ENCODE assay signal across 16 cellular contexts in the genomic region with DNA sequence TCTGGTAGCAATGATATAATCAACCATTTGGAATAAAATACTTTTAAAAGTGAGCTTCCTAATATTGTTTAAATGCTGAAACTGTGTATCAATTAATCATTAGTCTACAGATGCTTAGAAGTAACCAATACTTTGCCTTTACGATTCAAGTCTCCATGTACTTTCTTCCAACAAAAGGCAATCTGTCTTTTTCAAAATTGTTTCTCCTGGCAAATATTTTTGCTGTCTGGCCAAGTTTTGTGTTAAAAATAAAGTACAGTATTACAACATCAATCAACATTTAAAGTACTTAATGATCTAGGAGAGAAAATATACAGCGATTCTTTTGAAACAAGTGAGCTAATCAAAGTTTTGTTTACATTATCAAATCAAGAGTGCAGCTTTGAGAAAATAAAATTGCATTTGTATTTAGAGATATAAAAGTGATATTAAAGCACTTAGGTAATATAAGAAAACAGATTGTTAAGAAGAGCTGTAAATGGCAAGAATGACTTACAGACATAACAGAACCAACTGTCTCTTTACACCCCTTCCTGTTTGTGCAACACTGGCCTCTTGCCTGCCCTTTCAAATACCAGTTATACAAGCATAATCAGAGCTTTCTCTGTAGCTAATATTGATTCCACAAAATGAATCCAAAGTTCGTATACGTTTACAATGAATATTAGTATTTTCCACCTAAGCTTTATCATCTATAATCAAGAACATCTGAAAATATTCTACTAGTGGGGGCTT. TPM values are rescaled to one million over a fixed set of nuclear protein-coding genes. Genes with fewer than 3 reads are reported as not detected.
A peak's percentile ranks its signal among the peaks of the same experiment; 100 is the strongest.
DNase-seq lines count a peak whose midpoint lies in the region; TF ChIP-seq lines count a peak whose summit lies in the region.
"Had no signal": no experiment of that assay in that cellular context is flagged by ENCODE, and none has a peak within 500 bp of the region (broad histone marks: within the 10 kb centered on the region; RNA-seq: fewer than 3 reads in every experiment).

No MANE protein-coding gene starts in this region.

- peaks cover 11% of the 10 kb centered on the region for H3K4me1 Mint-ChIP-seq in T-helper 2 cell treated with Interferon-gamma antibody and Interleukin-4, amounts not matched to agents 5 μg/mL and 100 μg/mL, for 36 hours (ENCODE audit: low read depth)
- H3K4me1 Mint-ChIP-seq in Calu3 (ENCODE audit: low read depth, unreplicated experiment): no peaks in the 10 kb centered on the region

- H3K9me3 Mint-ChIP-seq in T-helper 2 cell treated with Interferon-gamma antibody and Interleukin-4, amounts not matched to agents 5 μg/mL and 100 μg/mL, for 36 hours: no peaks in the 10 kb centered on the region
- H3K9me3 Mint-ChIP-seq in Calu3 (ENCODE audit: low read depth, unreplicated experiment): no peaks in the 10 kb centered on the region
- H3K9me3 Mint-ChIP-seq: activated naive CD4-positive, alpha-beta T cell treated with anti-CD3 and anti-CD28 coated beads, Interleukin-2, amount 50 U/mL, for 72 hours had no signal

- intact Hi-C loops in Calu3 (cut with micrococcal nuclease; ENCODE audit: unreplicated experiment): no loop called here

- no peaks in the 10 kb centered on the region for H3K27me3 ChIP-seq in skeletal muscle satellite cell (ENCODE audit: control insufficient read depth, insufficient read depth, low read length)
- H3K27me3 ChIP-seq: BLaER1 had no signal

- H3K4me3 ChIP-seq in fibroblast of the aortic adventitia (ENCODE audit: low read depth, low read length) (no peak overlapping the region), skeletal muscle satellite cell (ENCODE audit: low read length) (peak overlapping the region; percentile 25)
- H3K4me3 ChIP-seq: BLaER1, lung had no signal

- CTCF ChIA-PET in Calu3 (lab: Charles Lee): interaction anchor here (1.0 kb wide), 1 partner anchor 11 kb away, joined by 4 read pairs; no protein-coding TSS in a partner anchor

- peak overlapping the region; percentile 7 for H3K9ac ChIP-seq in skeletal muscle satellite cell (ENCODE audit: low read depth, low read length)
- H3K9ac ChIP-seq: BLaER1 had no signal

- no peaks in the 10 kb centered on the region for H3K9me3 ChIP-seq in skeletal muscle satellite cell (replicated peaks; ENCODE audit: low read length)
- H3K9me3 ChIP-seq: BLaER1 had no signal

- DNase-seq in Kasumi-1 (lab: John Stamatoyannopoulos, UW) (peak; percentile 28 to 35), fibroblast of the aortic adventitia (ENCODE audit: low read depth) (peak; percentile 76), amygdala (lab: John Stamatoyannopoulos, UW) (no peak), Calu3 (no peak), NCI-H2196 treated with DMSO at 0.1 percent for 48 hours (lab: John Stamatoyannopoulos, UW; ENCODE audit: unreplicated experiment) (no peak)
- DNase-seq in T-helper 2 cell treated with Interferon-gamma antibody and Interleukin-4, amounts not matched to agents 5 μg/mL and 100 μg/mL, for 36 hours (ENCODE audit: low spot score): no peak
- DNase-seq: activated CD4-positive, alpha-beta T cell treated with anti-CD3 and anti-CD28 coated beads for 36 hours; Karpas-422; NCI-H2029; nucleus accumbens; RPMI8226; stimulated activated CD4-positive, alpha-beta T cell treated with anti-CD3 and anti-CD28 coated beads, Interleukin-12 subunit alpha, Interleukin-12 subunit beta, amount 100 ng/mL, for 4 hours had no signal

- peaks cover 70% of the 10 kb centered on the region for H3K36me3 Mint-ChIP-seq in T-helper 2 cell treated with Interferon-gamma antibody and Interleukin-4, amounts not matched to agents 5 μg/mL and 100 μg/mL, for 36 hours (ENCODE audit: low read depth)
- H3K36me3 Mint-ChIP-seq in Calu3 (ENCODE audit: insufficient read depth, unreplicated experiment): peaks cover 14% of the 10 kb centered on the region

- no peak overlapping the region for H3K4me3 Mint-ChIP-seq in T-helper 2 cell treated with Interferon-gamma antibody and Interleukin-4, amounts not matched to agents 5 μg/mL and 100 μg/mL, for 36 hours
- H3K4me3 Mint-ChIP-seq in Calu3 (ENCODE audit: low read depth, unreplicated experiment): no peak overlapping the region
- H3K4me3 Mint-ChIP-seq: activated CD4-positive, alpha-beta T cell treated with anti-CD3 and anti-CD28 coated beads for 36 hours had no signal

- H3K36me3 ChIP-seq in skeletal muscle satellite cell (ENCODE audit: insufficient read depth, low read length): peaks cover 21% of the 10 kb centered on the region

- BruUV-seq in Calu3 (replicated peaks; lab: Mats Ljungman, UMichigan): no TSS peak

- no peaks in the 10 kb centered on the region for H3K27me3 Mint-ChIP-seq in T-helper 2 cell treated with Interferon-gamma antibody and Interleukin-4, amounts not matched to agents 5 μg/mL and 100 μg/mL, for 36 hours (ENCODE audit: low read depth)
- no peaks in the 10 kb centered on the region for H3K27me3 Mint-ChIP-seq in Calu3 (ENCODE audit: unreplicated experiment)
- H3K27me3 Mint-ChIP-seq: activated CD4-positive, alpha-beta T cell treated with anti-CD3 and anti-CD28 coated beads for 36 hours had no signal

- H3K27ac Mint-ChIP-seq in T-helper 2 cell treated with Interferon-gamma antibody and Interleukin-4, amounts not matched to agents 5 μg/mL and 100 μg/mL, for 36 hours: peak overlapping the region; percentile 33
- no peak overlapping the region for H3K27ac Mint-ChIP-seq in Calu3 (ENCODE audit: unreplicated experiment)
- H3K27ac Mint-ChIP-seq: activated CD4-positive, alpha-beta T cell treated with anti-CD3 and anti-CD28 coated beads for 36 hours; activated naive CD4-positive, alpha-beta T cell treated with anti-CD3 and anti-CD28 coated beads, Interleukin-2, amount 50 U/mL, for 72 hours had no signal

- H3K4me1 ChIP-seq in skeletal muscle satellite cell (ENCODE audit: control insufficient read depth, insufficient read depth, low read length): peaks cover 39% of the 10 kb centered on the region
- H3K4me1 ChIP-seq: BLaER1 had no signal

- peak overlapping the region; percentile 52 for H3K4me2 ChIP-seq in skeletal muscle satellite cell (ENCODE audit: low read length)
- H3K4me2 ChIP-seq: BLaER1 had no signal

- TF ChIP-seq CTCF in fibroblast of the aortic adventitia (IDR thresholded peaks at IDR 0.05; ENCODE audit: insufficient read depth, low read length): no peak
- TF ChIP-seq CTCF in Calu3 (IDR thresholded peaks at IDR 0.05; ENCODE audit: unreplicated experiment): no peak

RNA-seq across cellular contexts. Expression of gene FBLN5, which starts 38.2 kb away (rescaled TPM):
- total RNA-seq in fibroblast of the aortic adventitia (ENCODE audit: low replicate concordance) (56.8 and 137 TPM in 2 replicates), Calu3 (2022) (0.39 and 0.90 TPM in 2 replicates)
- total RNA-seq in skeletal muscle satellite cell (2012; rRNA removed): 38.5 and 46.3 TPM in 2 replicates

RNA-seq across cellular contexts. Expression of gene TRIP11, which starts 54.2 kb away (rescaled TPM):
- total RNA-seq in fibroblast of the aortic adventitia (ENCODE audit: low replicate concordance) (37.0 and 53.3 TPM in 2 replicates), Calu3 (2022) (50.2 and 53.8 TPM in 2 replicates)
- total RNA-seq in skeletal muscle satellite cell (2012; rRNA removed): 19.4 and 25.3 TPM in 2 replicates

Comparison
In these comparisons a context has a peak if more than half of its experiments do, and no peak if none do; other contexts are left out.
1. DNase-seq: peak in Kasumi-1 (2 of 2) and fibroblast of the aortic adventitia (single experiment); none in T-helper 2 cell treated with Interferon-gamma antibody and Interleukin-4, amounts not matched to agents 5 μg/mL and 100 μg/mL, for 36 hours (single experiment), amygdala (0 of 56), Calu3 (single experiment) and NCI-H2196 treated with DMSO at 0.1 percent for 48 hours (single experiment).
2. RNA of gene FBLN5, which starts 38.2 kb away (total RNA-seq): 56.8 to 137 TPM in fibroblast of the aortic adventitia; 0.39 to 0.90 TPM in Calu3; every median in the first group is over 10 times any median in the second.